Comparison of ENCODE assay signal across 1 cellular context in the genomic region with DNA sequence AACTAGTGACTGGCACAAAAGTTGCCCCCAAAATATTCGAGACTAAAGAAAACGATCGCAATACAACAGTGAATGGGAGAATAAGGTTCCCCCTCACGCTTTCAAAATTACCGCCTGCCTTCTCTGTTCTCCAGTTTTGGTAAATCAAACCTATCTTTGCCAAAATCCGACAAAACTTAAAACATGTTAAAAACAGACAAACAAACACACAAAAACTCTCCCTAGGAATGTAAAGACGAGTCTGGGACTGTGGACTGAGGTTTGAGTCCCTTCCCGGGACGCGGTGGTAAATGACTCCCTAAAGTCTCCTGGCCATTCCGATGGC.
TF ChIP-seq lines count a peak whose summit lies in the region.

No MANE protein-coding gene starts in this region.

TF ChIP-seq in GM23338, 12 proteins besides CTCF, POLR2A, EP300 and RAD21 (continued from another document):
- TF ChIP-seq, protein P1, sequence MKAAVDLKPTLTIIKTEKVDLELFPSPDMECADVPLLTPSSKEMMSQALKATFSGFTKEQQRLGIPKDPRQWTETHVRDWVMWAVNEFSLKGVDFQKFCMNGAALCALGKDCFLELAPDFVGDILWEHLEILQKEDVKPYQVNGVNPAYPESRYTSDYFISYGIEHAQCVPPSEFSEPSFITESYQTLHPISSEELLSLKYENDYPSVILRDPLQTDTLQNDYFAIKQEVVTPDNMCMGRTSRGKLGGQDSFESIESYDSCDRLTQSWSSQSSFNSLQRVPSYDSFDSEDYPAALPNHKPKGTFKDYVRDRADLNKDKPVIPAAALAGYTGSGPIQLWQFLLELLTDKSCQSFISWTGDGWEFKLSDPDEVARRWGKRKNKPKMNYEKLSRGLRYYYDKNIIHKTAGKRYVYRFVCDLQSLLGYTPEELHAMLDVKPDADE (IDR thresholded peaks at IDR 0.05) = no peak
- TF ChIP-seq, protein P2, sequence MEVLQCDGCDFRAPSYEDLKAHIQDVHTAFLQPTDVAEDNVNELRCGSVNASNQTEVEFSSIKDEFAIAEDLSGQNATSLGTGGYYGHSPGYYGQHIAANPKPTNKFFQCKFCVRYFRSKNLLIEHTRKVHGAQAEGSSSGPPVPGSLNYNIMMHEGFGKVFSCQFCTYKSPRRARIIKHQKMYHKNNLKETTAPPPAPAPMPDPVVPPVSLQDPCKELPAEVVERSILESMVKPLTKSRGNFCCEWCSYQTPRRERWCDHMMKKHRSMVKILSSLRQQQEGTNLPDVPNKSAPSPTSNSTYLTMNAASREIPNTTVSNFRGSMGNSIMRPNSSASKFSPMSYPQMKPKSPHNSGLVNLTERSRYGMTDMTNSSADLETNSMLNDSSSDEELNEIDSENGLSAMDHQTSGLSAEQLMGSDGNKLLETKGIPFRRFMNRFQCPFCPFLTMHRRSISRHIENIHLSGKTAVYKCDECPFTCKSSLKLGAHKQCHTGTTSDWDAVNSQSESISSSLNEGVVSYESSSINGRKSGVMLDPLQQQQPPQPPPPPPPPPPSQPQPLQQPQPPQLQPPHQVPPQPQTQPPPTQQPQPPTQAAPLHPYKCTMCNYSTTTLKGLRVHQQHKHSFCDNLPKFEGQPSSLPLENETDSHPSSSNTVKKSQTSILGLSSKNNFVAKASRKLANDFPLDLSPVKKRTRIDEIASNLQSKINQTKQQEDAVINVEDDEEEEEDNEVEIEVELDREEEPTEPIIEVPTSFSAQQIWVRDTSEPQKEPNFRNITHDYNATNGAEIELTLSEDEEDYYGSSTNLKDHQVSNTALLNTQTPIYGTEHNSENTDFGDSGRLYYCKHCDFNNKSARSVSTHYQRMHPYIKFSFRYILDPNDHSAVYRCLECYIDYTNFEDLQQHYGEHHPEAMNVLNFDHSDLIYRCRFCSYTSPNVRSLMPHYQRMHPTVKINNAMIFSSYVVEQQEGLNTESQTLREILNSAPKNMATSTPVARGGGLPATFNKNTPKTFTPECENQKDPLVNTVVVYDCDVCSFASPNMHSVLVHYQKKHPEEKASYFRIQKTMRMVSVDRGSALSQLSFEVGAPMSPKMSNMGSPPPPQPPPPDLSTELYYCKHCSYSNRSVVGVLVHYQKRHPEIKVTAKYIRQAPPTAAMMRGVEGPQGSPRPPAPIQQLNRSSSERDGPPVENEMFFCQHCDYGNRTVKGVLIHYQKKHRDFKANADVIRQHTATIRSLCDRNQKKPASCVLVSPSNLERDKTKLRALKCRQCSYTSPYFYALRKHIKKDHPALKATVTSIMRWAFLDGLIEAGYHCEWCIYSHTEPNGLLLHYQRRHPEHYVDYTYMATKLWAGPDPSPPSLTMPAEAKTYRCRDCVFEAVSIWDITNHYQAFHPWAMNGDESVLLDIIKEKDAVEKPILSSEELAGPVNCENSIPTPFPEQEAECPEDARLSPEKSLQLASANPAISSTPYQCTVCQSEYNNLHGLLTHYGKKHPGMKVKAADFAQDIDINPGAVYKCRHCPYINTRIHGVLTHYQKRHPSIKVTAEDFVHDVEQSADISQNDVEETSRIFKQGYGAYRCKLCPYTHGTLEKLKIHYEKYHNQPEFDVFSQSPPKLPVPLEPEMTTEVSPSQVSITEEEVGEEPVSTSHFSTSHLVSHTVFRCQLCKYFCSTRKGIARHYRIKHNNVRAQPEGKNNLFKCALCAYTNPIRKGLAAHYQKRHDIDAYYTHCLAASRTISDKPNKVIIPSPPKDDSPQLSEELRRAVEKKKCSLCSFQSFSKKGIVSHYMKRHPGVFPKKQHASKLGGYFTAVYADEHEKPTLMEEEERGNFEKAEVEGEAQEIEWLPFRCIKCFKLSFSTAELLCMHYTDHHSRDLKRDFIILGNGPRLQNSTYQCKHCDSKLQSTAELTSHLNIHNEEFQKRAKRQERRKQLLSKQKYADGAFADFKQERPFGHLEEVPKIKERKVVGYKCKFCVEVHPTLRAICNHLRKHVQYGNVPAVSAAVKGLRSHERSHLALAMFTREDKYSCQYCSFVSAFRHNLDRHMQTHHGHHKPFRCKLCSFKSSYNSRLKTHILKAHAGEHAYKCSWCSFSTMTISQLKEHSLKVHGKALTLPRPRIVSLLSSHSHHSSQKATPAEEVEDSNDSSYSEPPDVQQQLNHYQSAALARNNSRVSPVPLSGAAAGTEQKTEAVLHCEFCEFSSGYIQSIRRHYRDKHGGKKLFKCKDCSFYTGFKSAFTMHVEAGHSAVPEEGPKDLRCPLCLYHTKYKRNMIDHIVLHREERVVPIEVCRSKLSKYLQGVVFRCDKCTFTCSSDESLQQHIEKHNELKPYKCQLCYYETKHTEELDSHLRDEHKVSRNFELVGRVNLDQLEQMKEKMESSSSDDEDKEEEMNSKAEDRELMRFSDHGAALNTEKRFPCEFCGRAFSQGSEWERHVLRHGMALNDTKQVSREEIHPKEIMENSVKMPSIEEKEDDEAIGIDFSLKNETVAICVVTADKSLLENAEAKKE (CRISPR knock-in tag; IDR thresholded peaks at IDR 0.05) = no peak
- TF ChIP-seq, protein P3, sequence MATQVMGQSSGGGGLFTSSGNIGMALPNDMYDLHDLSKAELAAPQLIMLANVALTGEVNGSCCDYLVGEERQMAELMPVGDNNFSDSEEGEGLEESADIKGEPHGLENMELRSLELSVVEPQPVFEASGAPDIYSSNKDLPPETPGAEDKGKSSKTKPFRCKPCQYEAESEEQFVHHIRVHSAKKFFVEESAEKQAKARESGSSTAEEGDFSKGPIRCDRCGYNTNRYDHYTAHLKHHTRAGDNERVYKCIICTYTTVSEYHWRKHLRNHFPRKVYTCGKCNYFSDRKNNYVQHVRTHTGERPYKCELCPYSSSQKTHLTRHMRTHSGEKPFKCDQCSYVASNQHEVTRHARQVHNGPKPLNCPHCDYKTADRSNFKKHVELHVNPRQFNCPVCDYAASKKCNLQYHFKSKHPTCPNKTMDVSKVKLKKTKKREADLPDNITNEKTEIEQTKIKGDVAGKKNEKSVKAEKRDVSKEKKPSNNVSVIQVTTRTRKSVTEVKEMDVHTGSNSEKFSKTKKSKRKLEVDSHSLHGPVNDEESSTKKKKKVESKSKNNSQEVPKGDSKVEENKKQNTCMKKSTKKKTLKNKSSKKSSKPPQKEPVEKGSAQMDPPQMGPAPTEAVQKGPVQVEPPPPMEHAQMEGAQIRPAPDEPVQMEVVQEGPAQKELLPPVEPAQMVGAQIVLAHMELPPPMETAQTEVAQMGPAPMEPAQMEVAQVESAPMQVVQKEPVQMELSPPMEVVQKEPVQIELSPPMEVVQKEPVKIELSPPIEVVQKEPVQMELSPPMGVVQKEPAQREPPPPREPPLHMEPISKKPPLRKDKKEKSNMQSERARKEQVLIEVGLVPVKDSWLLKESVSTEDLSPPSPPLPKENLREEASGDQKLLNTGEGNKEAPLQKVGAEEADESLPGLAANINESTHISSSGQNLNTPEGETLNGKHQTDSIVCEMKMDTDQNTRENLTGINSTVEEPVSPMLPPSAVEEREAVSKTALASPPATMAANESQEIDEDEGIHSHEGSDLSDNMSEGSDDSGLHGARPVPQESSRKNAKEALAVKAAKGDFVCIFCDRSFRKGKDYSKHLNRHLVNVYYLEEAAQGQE (IDR thresholded peaks at IDR 0.05; ENCODE audit: unreplicated experiment) = no peak
- no peak for TF ChIP-seq NANOG (IDR thresholded peaks at IDR 0.05; ENCODE audit: borderline replicate concordance)
- no peak for TF ChIP-seq STAT1 (IDR thresholded peaks at IDR 0.05; ENCODE audit: unreplicated experiment)
- no peak for TF ChIP-seq CREB1 (CRISPR knock-in tag; IDR thresholded peaks at IDR 0.05; ENCODE audit: low read depth)
